17 cellular contexts compared by ENCODE assay signal in the genomic region with DNA sequence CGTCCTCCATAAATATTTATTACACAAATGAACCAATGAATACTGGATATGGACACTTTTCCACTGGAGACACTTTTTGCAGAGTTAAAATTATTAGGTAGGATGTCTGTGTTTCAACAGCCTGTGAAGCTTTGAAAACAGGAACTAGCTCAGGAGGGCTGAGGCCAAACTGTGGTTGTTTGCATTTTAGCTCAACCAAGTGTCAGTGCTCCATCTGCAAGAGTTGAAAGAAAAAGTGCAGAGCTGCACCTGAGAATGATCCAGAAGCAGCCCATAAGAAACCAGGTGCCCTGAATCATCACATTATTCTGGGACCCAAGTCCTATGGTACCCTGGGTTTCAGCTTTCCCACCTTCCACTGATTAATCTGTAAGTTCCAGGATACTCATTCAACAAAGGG.
A peak's percentile ranks its signal among the peaks of the same experiment; 100 is the strongest.
DNase-seq lines count a peak whose midpoint lies in the region; ATAC-seq, FAIRE-seq and TF ChIP-seq lines count a peak whose summit lies in the region.
"Had no signal": no experiment of that assay in that cellular context is flagged by ENCODE, and none has a peak within 500 bp of the region (broad histone marks: within the 10 kb centered on the region; RNA-seq: fewer than 3 reads in every experiment).

No MANE protein-coding gene starts in this region.

- H3K27ac ChIP-seq in DND-41 (ENCODE audit: low read length) (no peak overlapping the region), MM.1S (ENCODE audit: low read length) (no peak overlapping the region), VCaP (peak overlapping the region; percentile 59), small intestine (ENCODE audit: low read depth in 1 of 2, low read length in 1 of 2) (no peak overlapping the region), GM23248 (no peak overlapping the region)
- H3K27ac ChIP-seq: BLaER1 treated with 17β-estradiol and CSF1 and Interleukin-3, amounts not matched to agents 10 nM and 100 nM had no signal

- no peaks in the 10 kb centered on the region for H3K27me3 ChIP-seq in DND-41 (ENCODE audit: insufficient read depth, low read length, poor library complexity)
- no peaks in the 10 kb centered on the region for H3K27me3 ChIP-seq in MM.1S (replicated peaks; ENCODE audit: insufficient read depth, low read length)
- no peaks in the 10 kb centered on the region for H3K27me3 ChIP-seq in small intestine (ENCODE audit: control insufficient read depth in 2 of 2, insufficient read depth in 2 of 2, low read length in 2 of 2)
- H3K27me3 ChIP-seq in GM23248 (replicated peaks; ENCODE audit: insufficient read depth), result no peaks in the 10 kb centered on the region
- H3K27me3 ChIP-seq: BLaER1 treated with 17β-estradiol and CSF1 and Interleukin-3, amounts not matched to agents 10 nM and 100 nM had no signal

- in situ Hi-C loops in GM23248 (cut with MboI), result no loop called here

- H3K4me1 ChIP-seq in DND-41 (ENCODE audit: insufficient read depth, low read length), result peaks cover 6% of the 10 kb centered on the region
- H3K4me1 ChIP-seq in MM.1S (ENCODE audit: low read length), result no peaks in the 10 kb centered on the region
- H3K4me1 ChIP-seq in small intestine (ENCODE audit: control insufficient read depth in 2 of 2, insufficient read depth in 1 of 2, low read depth in 1 of 2, low read length in 1 of 2), result no peaks in the 10 kb centered on the region
- H3K4me1 ChIP-seq in GM23248 (ENCODE audit: insufficient read depth), result no peaks in the 10 kb centered on the region

- no peaks in the 10 kb centered on the region for H3K79me2 ChIP-seq in DND-41 (ENCODE audit: insufficient read depth, low read length)
- no peaks in the 10 kb centered on the region for H3K79me2 ChIP-seq in MM.1S (ENCODE audit: low read length)
- no peaks in the 10 kb centered on the region for H3K79me2 ChIP-seq in GM23248 (ENCODE audit: insufficient read depth)

- H3K9ac ChIP-seq in DND-41 (ENCODE audit: low read depth, low read length) (no peak overlapping the region), MM.1S (ENCODE audit: low read length) (no peak overlapping the region), GM23248 (no peak overlapping the region)
- H3K9ac ChIP-seq: BLaER1 treated with 17β-estradiol and CSF1 and Interleukin-3, amounts not matched to agents 10 nM and 100 nM had no signal

- FAIRE-seq in small intestine (lab: Jason Lieb, UNC) (no peak), HTR-8/SVneo (lab: Jason Lieb, UNC) (no peak)
- FAIRE-seq: frontal cortex had no signal

- H3K9me3 ChIP-seq in DND-41 (ENCODE audit: insufficient read depth, low read length, severe bottlenecking), result peaks cover 5% of the 10 kb centered on the region
- no peaks in the 10 kb centered on the region for H3K9me3 ChIP-seq in MM.1S (replicated peaks; ENCODE audit: insufficient read depth, low read length)
- H3K9me3 ChIP-seq in small intestine (ENCODE audit: control insufficient read depth, low read depth), result no peaks in the 10 kb centered on the region
- H3K9me3 ChIP-seq in GM23248 (ENCODE audit: low read depth), result peaks cover 6% of the 10 kb centered on the region

- no peaks in the 10 kb centered on the region for H3F3A ChIP-seq in MM.1S (ENCODE audit: insufficient read depth, low read length)
- H3F3A ChIP-seq in GM23248 (ENCODE audit: insufficient read depth), result no peaks in the 10 kb centered on the region

- DNase-seq in DND-41 (peak; percentile 8), MM.1S (peak; percentile 37), small intestine (peak; percentile 39), HTR-8/SVneo (ENCODE audit: insufficient read length, low spot score) (no peak), epidermal melanocyte (ENCODE audit: insufficient read length, low spot score) (no peak), left ventricle myocardium superior (no peak), GM23248 (no peak)
- DNase-seq: activated T-cell treated with anti-CD3 and anti-CD28 coated beads, Interleukin-2, amount 50 U/mL, for 4 hours; amygdala; DMS53; NCI-H748 treated with DMSO at 0.1 percent for 48 hours; retina; stimulated activated CD4-positive, alpha-beta T cell treated with anti-CD3 and anti-CD28 coated beads, Interleukin-2, amount 100 ng/mL, for 24 hours had no signal

- intact Hi-C loops in left ventricle myocardium superior (cut with micrococcal nuclease), result no loop called here

- no peaks in the 10 kb centered on the region for H4K20me1 ChIP-seq in DND-41 (ENCODE audit: insufficient read depth, low read length)
- no peaks in the 10 kb centered on the region for H4K20me1 ChIP-seq in MM.1S (ENCODE audit: insufficient read depth, low read length)
- no peaks in the 10 kb centered on the region for H4K20me1 ChIP-seq in GM23248 (ENCODE audit: insufficient read depth)
- H4K20me1 ChIP-seq: BLaER1 treated with 17β-estradiol and CSF1 and Interleukin-3, amounts not matched to agents 10 nM and 100 nM had no signal

- H2AFZ ChIP-seq in DND-41 (ENCODE audit: low read depth, low read length), result no peak overlapping the region
- no peak overlapping the region for H2AFZ ChIP-seq in MM.1S (ENCODE audit: low read length)
- no peak overlapping the region for H2AFZ ChIP-seq in GM23248

- H3K4me3 ChIP-seq in DND-41 (ENCODE audit: low read depth in 1 of 2, low read length in 2 of 2) (no peak overlapping the region), MM.1S (ENCODE audit: low read length) (no peak overlapping the region), small intestine (ENCODE audit: low read depth in 1 of 2, low read length in 2 of 2) (no peak overlapping the region), GM23248 (no peak overlapping the region)
- H3K4me3 ChIP-seq: BLaER1 treated with 17β-estradiol and CSF1 and Interleukin-3, amounts not matched to agents 10 nM and 100 nM; lung had no signal

- WGBS in small intestine, 3 donors, result 36 to 58% (median 46%) methylated on average over 1 of the region's 1 CpG
- 40 to 61% methylated on average over 1 of the region's 1 CpG for WGBS in GM23248 (ENCODE audit: low coverage in 1 of 2, low lambda C conversion rate in 2 of 2, missing lambda C conversion rate in 2 of 2), 2 experiments

- H3K36me3 ChIP-seq in DND-41 (ENCODE audit: insufficient read depth, low read length) (no peaks in the 10 kb centered on the region), MM.1S (replicated peaks; ENCODE audit: insufficient read depth, low read length) (no peaks in the 10 kb centered on the region), small intestine (ENCODE audit: control insufficient read depth in 2 of 2, insufficient read depth in 2 of 2, low read length in 2 of 2) (no peaks in the 10 kb centered on the region), GM23248 (ENCODE audit: low read depth) (no peaks in the 10 kb centered on the region)
- H3K36me3 ChIP-seq: BLaER1 treated with 17β-estradiol and CSF1 and Interleukin-3, amounts not matched to agents 10 nM and 100 nM had no signal

- H3K9me2 ChIP-seq in MM.1S (replicated peaks; ENCODE audit: insufficient read depth, low read length), result no peaks in the 10 kb centered on the region
- H3K9me2 ChIP-seq in GM23248 (ENCODE audit: insufficient read depth), result no peaks in the 10 kb centered on the region; the same call in 1 of the 2 replicates

- no peak overlapping the region for H3K4me2 ChIP-seq in DND-41 (ENCODE audit: insufficient read depth, low read length)
- H3K4me2 ChIP-seq in MM.1S (ENCODE audit: low read depth, low read length), result no peak overlapping the region
- H3K4me2 ChIP-seq in GM23248 (ENCODE audit: unreplicated experiment), result no peak overlapping the region
- H3K4me2 ChIP-seq: BLaER1 treated with 17β-estradiol and CSF1 and Interleukin-3, amounts not matched to agents 10 nM and 100 nM had no signal

- ATAC-seq in DND-41 (ENCODE audit: insufficient read depth, low read depth) (peak; percentile 71; the same call in 2 of the 3 replicates), left ventricle myocardium superior (no peak)
- ATAC-seq: activated T-cell treated with anti-CD3 and anti-CD28 coated beads, Interleukin-2, amount 50 U/mL, for 4 hours had no signal

- TF ChIP-seq CTCF in DND-41 (IDR thresholded peaks at IDR 0.05; ENCODE audit: borderline replicate concordance, extremely low read depth, low read length, poor library complexity, severe bottlenecking) (no peak), MM.1S (IDR thresholded peaks at IDR 0.05; ENCODE audit: low read length) (no peak), VCaP (conservative IDR thresholded peaks at IDR 0.05) (no peak)

Comparison
In these comparisons a context has a peak if more than half of its experiments do, and no peak if none do; other contexts are left out.
1. DNase-seq: peak in DND-41 (single experiment), MM.1S (single experiment) and small intestine (single experiment); none in HTR-8/SVneo (single experiment), epidermal melanocyte (single experiment), left ventricle myocardium superior (single experiment) and GM23248 (single experiment).